ENCODE assay signal across 9 cellular contexts in genomic region chr2:191049728-191050639, GRCh38. TPM values are rescaled to one million over a fixed set of nuclear protein-coding genes. Genes with fewer than 3 reads are reported as not detected.
DNase-seq lines count a peak whose midpoint lies in the region; ATAC-seq and TF ChIP-seq lines count a peak whose summit lies in the region.
"Had no signal": no experiment of that assay in that cellular context is flagged by ENCODE, and none has a peak within 500 bp of the region (broad histone marks: within the 10 kb centered on the region; RNA-seq: fewer than 3 reads in every experiment).

No MANE protein-coding gene starts in this region.

- H3K9me3 ChIP-seq in Peyer's patch = no peaks in the 10 kb centered on the region

- peaks cover 0 to 8% (median 0%) of the 10 kb centered on the region in 4 donors for H3K4me1 ChIP-seq in Peyer's patch

- DNase-seq in NCI-H345 (lab: John Stamatoyannopoulos, UW) (peak; percentile 50), kidney glomerular epithelial cell (lab: John Stamatoyannopoulos, UW) (peak; percentile 98), KBM-7 (no peak), Peyer's patch (no peak)

- no peak overlapping the region for H3K4me3 Mint-ChIP-seq in activated T-helper 17 cell treated with anti-CD3 and anti-CD28 coated beads, Interleukin-2, amount 50 U/mL, for 72 hours

- no peaks in the 10 kb centered on the region for H3K27me3 ChIP-seq in Peyer's patch

- no peaks in the 10 kb centered on the region for H3K36me3 ChIP-seq in Peyer's patch

- ATAC-seq in GM18498 (IDR thresholded peaks at IDR 0.05; ENCODE audit: unreplicated experiment) (peak; percentile 75), HG02678 (IDR thresholded peaks at IDR 0.05; ENCODE audit: unreplicated experiment) (peak; percentile 86), esophagus mucosa (no peak)
- ATAC-seq in activated T-helper 17 cell treated with anti-CD3 and anti-CD28 coated beads, Interleukin-2, amount 50 U/mL, for 72 hours (replicated peaks) = no peak
- ATAC-seq: K562 had no signal

- no peak overlapping the region for H3K27ac Mint-ChIP-seq in activated T-helper 17 cell treated with anti-CD3 and anti-CD28 coated beads, Interleukin-2, amount 50 U/mL, for 72 hours

- in situ Hi-C loops in KBM-7 (cut with MboI; ENCODE audit: low pct_unique_long_range_greater_than_20kb, low sequenced_read_pairs) = loop anchor here (10.0 kb wide), 1 partner anchor 105 kb away; the partner anchor contains the start of gene STAT4

- H3K4me3 ChIP-seq in Peyer's patch = no peak overlapping the region
- H3K4me3 ChIP-seq: K562 had no signal

- no peak for TF ChIP-seq CTCF in Peyer's patch (IDR thresholded peaks at IDR 0.05)

- peaks cover 5% of the 10 kb centered on the region for H3K36me3 Mint-ChIP-seq in activated T-helper 17 cell treated with anti-CD3 and anti-CD28 coated beads, Interleukin-2, amount 50 U/mL, for 72 hours (ENCODE audit: low read depth)

- H3K9me3 Mint-ChIP-seq in activated T-helper 17 cell treated with anti-CD3 and anti-CD28 coated beads, Interleukin-2, amount 50 U/mL, for 72 hours = no peaks in the 10 kb centered on the region

- TF ChIP-seq POLR2A in Peyer's patch (IDR thresholded peaks at IDR 0.05) = no peak

- H3K4me1 Mint-ChIP-seq in activated T-helper 17 cell treated with anti-CD3 and anti-CD28 coated beads, Interleukin-2, amount 50 U/mL, for 72 hours = peaks cover 8% of the 10 kb centered on the region

- H3K27ac ChIP-seq in Peyer's patch = no peak overlapping the region

- H3K27me3 Mint-ChIP-seq in activated T-helper 17 cell treated with anti-CD3 and anti-CD28 coated beads, Interleukin-2, amount 50 U/mL, for 72 hours = no peaks in the 10 kb centered on the region

RNA-seq across cellular contexts. Expression of gene STAT1, which starts 36.0 kb away (rescaled TPM):
- total RNA-seq in Peyer's patch (100 to 1,000 TPM in 1 of 4 donors, 10 to 100 TPM in 3; 46.5 to 108 (median 67.2) TPM), esophagus mucosa (51.0 TPM)
- total RNA-seq in activated T-helper 17 cell treated with anti-CD3 and anti-CD28 coated beads, Interleukin-2, amount 50 U/mL, for 72 hours = 100 to 1,000 TPM; 163 to 363 TPM

Comparison
In these comparisons a context has a peak if more than half of its experiments do, and no peak if none do; other contexts are left out.
1. ATAC-seq: peak in GM18498 (single experiment) and HG02678 (single experiment); none in esophagus mucosa (single experiment) and activated T-helper 17 cell treated with anti-CD3 and anti-CD28 coated beads, Interleukin-2, amount 50 U/mL, for 72 hours (single experiment).
2. DNase-seq: peak in NCI-H345 (single experiment) and kidney glomerular epithelial cell (single experiment); none in KBM-7 (single experiment) and Peyer's patch (0 of 3).